Comparison of ENCODE assay signal across 17 cellular contexts in the genomic region with DNA sequence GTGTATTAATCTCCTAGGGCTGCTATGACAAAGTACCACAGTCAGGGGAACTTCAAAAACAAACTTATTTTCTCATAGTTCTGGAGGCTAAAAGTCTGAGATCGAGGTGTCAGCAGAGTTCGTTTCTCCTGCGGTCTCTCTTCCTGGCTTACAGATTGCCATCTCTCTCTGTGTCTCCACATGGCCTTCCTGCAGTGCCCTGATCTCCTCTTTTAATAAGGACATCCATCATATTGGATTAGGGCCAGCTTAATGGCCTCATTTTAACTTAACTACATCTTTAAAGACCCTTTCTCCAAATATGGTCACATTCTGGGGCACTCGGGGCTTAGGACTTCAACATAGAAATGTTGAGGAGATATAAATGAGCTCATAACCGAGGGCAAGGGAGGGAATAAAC. TPM values are rescaled to one million over a fixed set of nuclear protein-coding genes. Genes with fewer than 3 reads are reported as not detected.
DNase-seq lines count a peak whose midpoint lies in the region; ATAC-seq and TF ChIP-seq lines count a peak whose summit lies in the region.
"Had no signal": no experiment of that assay in that cellular context is flagged by ENCODE, and none has a peak within 500 bp of the region (broad histone marks: within the 10 kb centered on the region; RNA-seq: fewer than 3 reads in every experiment).

No MANE protein-coding gene starts in this region.

- H3K4me3 Mint-ChIP-seq in osteocyte (ENCODE audit: unreplicated experiment), result no peak overlapping the region

- H3K4me2 ChIP-seq in SK-N-SH, result no peak overlapping the region

- ATAC-seq in SK-N-SH treated with all-trans-retinoic acid at 6 μM for 48 hours, result no peak
- ATAC-seq: HCT116, PC-3 had no signal

- H3K9me3 Mint-ChIP-seq in osteocyte (ENCODE audit: unreplicated experiment), result no peaks in the 10 kb centered on the region

- H2AFZ ChIP-seq in SK-N-SH (ENCODE audit: low read depth), result no peak overlapping the region

- DNase-seq in SK-N-SH (peak; percentile 53), WERI-Rb-1 (peak; percentile 48), spleen (no peak), osteocyte (ENCODE audit: extremely low spot score, unreplicated experiment) (no peak), HAP-1 (ENCODE audit: low spot score in 2 of 2) (no peak)
- DNase-seq in activated CD4-positive, alpha-beta T cell treated with anti-CD3 and anti-CD28 coated beads, Interleukin-2, amount 50 U/mL, for 1 hour, result no peak
- DNase-seq: 8988T, NCI-H1092, NCI-H226, NCI-H526, PC-3 had no signal

- H3K9me3 ChIP-seq in SK-N-SH, result no peaks in the 10 kb centered on the region
- no peaks in the 10 kb centered on the region for H3K9me3 ChIP-seq in HEK293 (ENCODE audit: control insufficient read depth, insufficient read depth, low read depth, low read length)
- no peaks in the 10 kb centered on the region for H3K9me3 ChIP-seq in WERI-Rb-1 (ENCODE audit: severe bottlenecking)
- no peaks in the 10 kb centered on the region for H3K9me3 ChIP-seq in spleen
- H3K9me3 ChIP-seq in HAP-1, result no peaks in the 10 kb centered on the region
- H3K9me3 ChIP-seq: SJSA1 had no signal

- no peak overlapping the region for H3K27ac Mint-ChIP-seq in osteocyte (ENCODE audit: unreplicated experiment)

- CTCF ChIA-PET in SK-N-SH (lab: Yijun Ruan, JAX), result interaction anchor here (1.2 to 1.5 kb wide), 2 partner anchors 12 to 79 kb away, joined by 3 to 4 read pairs; no protein-coding TSS in a partner anchor
- CTCF ChIA-PET in HEK293 (lab: Yijun Ruan, JAX), result interaction anchor here (1.2 kb wide), 1 partner anchor 52 kb away, joined by 4 read pairs; no protein-coding TSS in a partner anchor

- no peak for TF ChIP-seq POLR2A in spleen (IDR thresholded peaks at IDR 0.05)

- H3K4me1 ChIP-seq in SK-N-SH (ENCODE audit: control insufficient read depth in 1 of 2, insufficient read depth in 2 of 2, low read depth in 1 of 2, low read length in 1 of 2), result peaks cover 18 to 36% of the 10 kb centered on the region in 2 experiments
- H3K4me1 ChIP-seq in HEK293 (ENCODE audit: control insufficient read depth, insufficient read depth, low read length), result no peaks in the 10 kb centered on the region
- peaks cover 34 to 94% (median 79%) of the 10 kb centered on the region in 6 donors for H3K4me1 ChIP-seq in spleen
- H3K4me1 ChIP-seq in HAP-1, result no peaks in the 10 kb centered on the region

- H3K27me3 Mint-ChIP-seq in osteocyte (ENCODE audit: unreplicated experiment), result peaks cover 10% of the 10 kb centered on the region

- WGBS in SK-N-SH (ENCODE audit: low lambda C conversion rate), result 39% methylated on average over 5 of the region's 5 CpGs
- 35 to 54% (median 45%) methylated on average over 5 of the region's 5 CpGs for WGBS in spleen, 5 donors

- H3K36me3 ChIP-seq in SK-N-SH (replicated peaks in 1 of 2; ENCODE audit: control insufficient read depth in 1 of 2, insufficient read depth in 2 of 2, low read length in 1 of 2) (no peaks in the 10 kb centered on the region), HEK293 (ENCODE audit: control insufficient read depth in 2 of 2, insufficient read depth in 1 of 2, low read length in 2 of 2) (no peaks in the 10 kb centered on the region), WERI-Rb-1 (no peaks in the 10 kb centered on the region), spleen (peaks cover 0 to 55% (median 28%) of the 10 kb centered on the region in 6 donors), HAP-1 (replicated peaks) (no peaks in the 10 kb centered on the region)
- H3K36me3 ChIP-seq: SJSA1 had no signal

- H3K4me3 ChIP-seq in SK-N-SH (ENCODE audit: low read depth in 2 of 2, low read length in 1 of 2) (no peak overlapping the region), HEK293 (ENCODE audit: low read depth, low read length) (no peak overlapping the region), WERI-Rb-1 (ENCODE audit: low read depth, low read length) (peak overlapping the region; percentile 4; the same call in 1 of the 2 replicates), spleen (no peak overlapping the region), HAP-1 (no peak overlapping the region)
- H3K4me3 ChIP-seq: SJSA1 had no signal

- intact Hi-C loops in spleen (cut with DNase I; ENCODE audit: low total_unique reads), result no loop called here

- peak in 1 of 2 experiments; percentile 48; a peak in 1 of 4 replicates for TF ChIP-seq EP300 in SK-N-SH (IDR thresholded peaks at IDR 0.05; ENCODE audit: borderline replicate concordance in 1 of 2, low read depth in 1 of 2, low read length in 1 of 2)

- POLR2A ChIA-PET in SK-N-SH (lab: Yijun Ruan, JAX), result interaction anchor here (1.3 kb wide), 1 partner anchor 11 kb away, joined by 3 read pairs; no protein-coding TSS in a partner anchor
- POLR2A ChIA-PET in HEK293 (lab: Yijun Ruan, JAX), result no interaction called here

- no peaks in the 10 kb centered on the region for H3K79me2 ChIP-seq in SK-N-SH (ENCODE audit: insufficient read depth)

- H3K9me2 ChIP-seq in SK-N-SH, result no peaks in the 10 kb centered on the region

- no peaks in the 10 kb centered on the region for H3K36me3 Mint-ChIP-seq in osteocyte (ENCODE audit: unreplicated experiment)

- no peaks in the 10 kb centered on the region for H3K4me1 Mint-ChIP-seq in osteocyte (ENCODE audit: unreplicated experiment)

- H3K27ac ChIP-seq in SK-N-SH (ENCODE audit: low read depth in 2 of 2, low read length in 1 of 2) (no peak overlapping the region), HEK293 (ENCODE audit: extremely low read depth, low read depth, low read length) (no peak overlapping the region), WERI-Rb-1 (no peak overlapping the region), spleen (peak overlapping the region in 7 of 8 donors; percentile 10 to 94 (median 60))
- H3K27ac ChIP-seq: C4-2B, SJSA1 had no signal

- in situ Hi-C loops in HAP-1 (cut with MboI; ENCODE audit: low sequenced_read_pairs), result no loop called here

- no peak for TF ChIP-seq RAD21 in SK-N-SH (IDR thresholded peaks at IDR 0.05; ENCODE audit: low read length)

- no peaks in the 10 kb centered on the region for H4K20me1 ChIP-seq in SK-N-SH (ENCODE audit: insufficient read depth)

- peaks cover 37% of the 10 kb centered on the region for H3F3A ChIP-seq in SK-N-SH (replicated peaks; ENCODE audit: insufficient read depth)

- TF ChIP-seq CTCF in SK-N-SH (IDR thresholded peaks at IDR 0.05) (no peak), HEK293 (tag by site-specific recombination; IDR thresholded peaks at IDR 0.05) (no peak), WERI-Rb-1 (IDR thresholded peaks at IDR 0.05; ENCODE audit: low read depth, low read length) (no peak), spleen (IDR thresholded peaks at IDR 0.05 in 8 of 11, conservative IDR thresholded peaks at IDR 0.05 in 3 of 11) (no peak), osteocyte (IDR thresholded peaks at IDR 0.05) (no peak)

- H3K27me3 ChIP-seq in SK-N-SH (ENCODE audit: insufficient read depth) (no peaks in the 10 kb centered on the region), WERI-Rb-1 (ENCODE audit: insufficient read depth, low read depth, severe bottlenecking) (no peaks in the 10 kb centered on the region), spleen (replicated peaks in 1 of 7) (no peaks in the 10 kb centered on the region), HAP-1 (ENCODE audit: low read depth) (no peaks in the 10 kb centered on the region)
- H3K27me3 ChIP-seq: SJSA1 had no signal

- H3K9ac ChIP-seq in SK-N-SH, result no peak overlapping the region

TF ChIP-seq in SK-N-SH, 30 proteins besides CTCF, POLR2A, EP300 and RAD21:
- no peak for TF ChIP-seq RFX5 (IDR thresholded peaks at IDR 0.05; ENCODE audit: low read length)
- peak; percentile 74 for TF ChIP-seq GATA2 (CRISPR knock-in tag; IDR thresholded peaks at IDR 0.05)
- TF ChIP-seq SIN3A (IDR thresholded peaks at IDR 0.05; ENCODE audit: borderline replicate concordance, low read depth, low read length), result no peak
- TF ChIP-seq RXRA (IDR thresholded peaks at IDR 0.05; ENCODE audit: borderline replicate concordance, low read depth), result no peak
- TF ChIP-seq RCOR1 (IDR thresholded peaks at IDR 0.05; ENCODE audit: low read length), result no peak

TF ChIP-seq in HEK293, 187 proteins besides CTCF, POLR2A, EP300 and RAD21 (continues in another document):
- TF ChIP-seq ZNF558 (tag by site-specific recombination; IDR thresholded peaks at IDR 0.05), result no peak

RNA-seq across cellular contexts. Expression of a gene that starts 12.2 kb away (rescaled TPM):
- polyA plus RNA-seq in SK-N-SH (2012; rRNA removed) (1.5 and 2.1 TPM in 2 replicates), spleen (1 to 10 TPM in 2 of 3 donors, under 1 TPM in 1; 0.96 to 1.6 (median 1.5) TPM)
- polyA plus RNA-seq in SK-N-SH (2012; cell fraction: cytosol; rRNA removed), result 1.7 and 1.9 TPM in 2 replicates
- polyA plus RNA-seq in SK-N-SH (2012; cell fraction: nucleus; rRNA removed), result 1.4 and 2.2 TPM in 2 replicates
- total RNA-seq in spleen (1 to 10 TPM; 1.0 to 2.7 (median 1.8) TPM), osteocyte (1.6 TPM in 2 replicates)

RNA-seq across cellular contexts. Expression of a gene that starts 16.3 kb away (rescaled TPM):
- polyA plus RNA-seq in SK-N-SH (2012; rRNA removed) (0.31 and 0.60 TPM in 2 replicates), spleen (100 to 1,000 TPM in 2 of 3 donors, 10 to 100 TPM in 1; 95.4 to 189 (median 107) TPM)
- polyA plus RNA-seq in SK-N-SH (2012; cell fraction: cytosol; rRNA removed), result 0.27 and 0.39 TPM in 2 replicates
- polyA plus RNA-seq in SK-N-SH (2012; cell fraction: nucleus; rRNA removed), result 1.0 and 1.1 TPM in 2 replicates
- total RNA-seq in spleen (100 to 1,000 TPM in 4 of 7 donors, 10 to 100 TPM in 3; 97.7 to 134 (median 109) TPM), osteocyte (not detected in 2 replicates)
- total RNA-seq: HT1080, PC-3, SJSA1 had no signal

RNA-seq across cellular contexts. Expression of a gene that starts 33.8 kb away (rescaled TPM):
- polyA plus RNA-seq in SK-N-SH (2012; rRNA removed), result 0.94 and 1.6 TPM in 2 replicates
- polyA plus RNA-seq in SK-N-SH (2012; cell fraction: cytosol; rRNA removed), result 0.77 and 1.0 TPM in 2 replicates
- polyA plus RNA-seq in SK-N-SH (2012; cell fraction: nucleus; rRNA removed), result 1.6 and 3.0 TPM in 2 replicates
- 1 to 10 TPM; 3.1 to 5.6 (median 4.0) TPM for total RNA-seq in spleen
- 1 to 10 TPM in 2 of 3 donors, under 1 TPM in 1; 0.59 to 1.6 (median 1.4) TPM for polyA plus RNA-seq in spleen
- 0.13 TPM in 1 of 2 replicates, not detected in the other for total RNA-seq in osteocyte
- total RNA-seq: SJSA1 had no signal

RNA-seq across cellular contexts. Expression of a gene that starts 55.7 kb away (rescaled TPM):
- polyA plus RNA-seq in SK-N-SH (2012; rRNA removed) (6.3 and 9.3 TPM in 2 replicates), spleen (1 to 10 TPM; 1.8 to 3.2 (median 2.2) TPM)
- polyA plus RNA-seq in SK-N-SH (2012; cell fraction: cytosol; rRNA removed), result 6.3 and 7.1 TPM in 2 replicates
- 8.9 and 16.0 TPM in 2 replicates for polyA plus RNA-seq in SK-N-SH (2012; cell fraction: nucleus; rRNA removed)
- total RNA-seq in spleen (10 to 100 TPM in 3 of 7 donors, 1 to 10 TPM in 4; 8.7 to 13.4 (median 10.0) TPM), osteocyte (7.1 and 7.3 TPM in 2 replicates)

Comparison
In these comparisons a context has a peak if more than half of its experiments do, and no peak if none do; other contexts are left out.
1. DNase-seq: peak in SK-N-SH (single experiment) and WERI-Rb-1 (single experiment); none in spleen (single experiment), osteocyte (single experiment), HAP-1 (0 of 2) and activated CD4-positive, alpha-beta T cell treated with anti-CD3 and anti-CD28 coated beads, Interleukin-2, amount 50 U/mL, for 1 hour (single experiment).
2. H3K27ac ChIP-seq: peak in spleen (7 of 8); none in SK-N-SH (0 of 2), HEK293 (single experiment) and WERI-Rb-1 (single experiment).
3. RNA of a gene that starts 16.3 kb away (total RNA-seq): 97.7 to 134 TPM in spleen; not detected in osteocyte; every median in the first group is over 10 times any median in the second.